In genomic region chr20:53738945-53739798, GRCh38 we compare ENCODE assay signal across 8 cellular contexts.
DNase-seq lines count a peak whose midpoint lies in the region; ATAC-seq, FAIRE-seq and TF ChIP-seq lines count a peak whose summit lies in the region.

No MANE protein-coding gene starts in this region.

- no peaks in the 10 kb centered on the region for H3K9me3 ChIP-seq in K562 (replicated peaks; ENCODE audit: control insufficient read depth, insufficient read depth, low read depth, low read length)
- H3K9me3 ChIP-seq in effector memory CD4-positive, alpha-beta T cell (ENCODE audit: control insufficient read depth, low read length), result no peaks in the 10 kb centered on the region

- DNase-seq in GM06990 (ENCODE audit: extremely low read depth, insufficient read length), result no peak
- DNase-seq in K562 (ENCODE audit: extremely low read depth in 1 of 4, low spot score in 3 of 4), result peak; percentile 49 to 75 (median 71)
- DNase-seq in osteocyte (ENCODE audit: extremely low spot score, unreplicated experiment), result no peak
- no peak for DNase-seq in foreskin fibroblast
- DNase-seq in activated effector memory CD4-positive, alpha-beta T cell treated with Interleukin-2 at 50 U/mL for 16 hours, result no peak
- DNase-seq in effector memory CD4-positive, alpha-beta T cell, result no peak

- H3K27me3 Mint-ChIP-seq in osteocyte (ENCODE audit: unreplicated experiment), result no peaks in the 10 kb centered on the region

- no peak for TF ChIP-seq EP300 in Ishikawa (IDR thresholded peaks at IDR 0.05; ENCODE audit: borderline replicate concordance)
- TF ChIP-seq EP300 in K562 (IDR thresholded peaks at IDR 0.05; ENCODE audit: low read length), result peak; percentile 27

- H3K9ac ChIP-seq in K562 (ENCODE audit: insufficient read depth in 1 of 2, low read depth in 2 of 2, low read length in 2 of 2), result peak overlapping the region; percentile 81 to 84; a peak in 3 of 4 replicates

- no peaks in the 10 kb centered on the region for H3K27me3 ChIP-seq in GM06990 (replicated peaks; ENCODE audit: control insufficient read depth, insufficient read depth, low read length)
- H3K27me3 ChIP-seq in K562 (ENCODE audit: control insufficient read depth in 2 of 2, insufficient read depth in 2 of 2, low read length in 2 of 2), result no peaks in the 10 kb centered on the region
- no peaks in the 10 kb centered on the region for H3K27me3 ChIP-seq in effector memory CD4-positive, alpha-beta T cell (replicated peaks; ENCODE audit: control insufficient read depth, insufficient read depth, low read length, poor library complexity, severe bottlenecking)

- no peaks in the 10 kb centered on the region for H3K79me2 ChIP-seq in K562 (ENCODE audit: control insufficient read depth, insufficient read depth, low read length)

- H3K9me1 ChIP-seq in K562 (ENCODE audit: control insufficient read depth, insufficient read depth, low read length), result no peaks in the 10 kb centered on the region

- H3K36me3 Mint-ChIP-seq in osteocyte (ENCODE audit: unreplicated experiment), result no peaks in the 10 kb centered on the region

- no peak for TF ChIP-seq POLR2A in K562 (conservative IDR thresholded peaks at IDR 0.05)

- TF ChIP-seq RAD21 in Ishikawa (IDR thresholded peaks at IDR 0.05; ENCODE audit: low read depth), result no peak
- TF ChIP-seq RAD21 in K562 (CRISPR knock-in tag; conservative IDR thresholded peaks at IDR 0.05 in 1 of 2, IDR thresholded peaks at IDR 0.05 in 1 of 2), result no peak

- FAIRE-seq in K562 (lab: Jason Lieb, UNC), result no peak

- H3K4me3 ChIP-seq in GM06990 (replicated peaks; ENCODE audit: low read depth, low read length) (peak overlapping the region; percentile 43), K562 (peak overlapping the region; percentile 25; the same call in 1 of the 2 replicates), foreskin fibroblast (ENCODE audit: low read depth in 1 of 2, low read length in 2 of 2) (peak overlapping the region in 1 of 2 donors; percentile 4)
- no peak overlapping the region for H3K4me3 ChIP-seq in effector memory CD4-positive, alpha-beta T cell (ENCODE audit: insufficient read depth, low read depth, low read length, poor library complexity, severe bottlenecking)

- H3K27ac ChIP-seq in K562 (ENCODE audit: extremely low read depth, low read depth, low read length), result peak overlapping the region; percentile 83
- no peak overlapping the region for H3K27ac ChIP-seq in effector memory CD4-positive, alpha-beta T cell (ENCODE audit: insufficient read depth, low read length, poor library complexity, severe bottlenecking)

- WGBS in K562 (ENCODE audit: insufficient coverage, low coverage, missing lambda C conversion rate), result 4% methylated on average over 11 of the region's 11 CpGs

- H3K4me1 Mint-ChIP-seq in osteocyte (ENCODE audit: unreplicated experiment), result peaks cover 70% of the 10 kb centered on the region

- TF ChIP-seq CTCF in GM06990 (IDR thresholded peaks at IDR 0.05; ENCODE audit: insufficient read depth, low read length, poor library complexity, severe bottlenecking) (no peak), K562 (IDR thresholded peaks at IDR 0.05 in 2 of 3, conservative IDR thresholded peaks at IDR 0.05 in 1 of 3; ENCODE audit: insufficient read depth in 2 of 3, low read depth in 1 of 3, low read length in 3 of 3) (no peak), osteocyte (IDR thresholded peaks at IDR 0.05) (no peak), foreskin fibroblast (IDR thresholded peaks at IDR 0.05; ENCODE audit: low read depth, low read length) (no peak)

- peak; percentile 36 for ATAC-seq in K562
- ATAC-seq in GM18498 (IDR thresholded peaks at IDR 0.05; ENCODE audit: unreplicated experiment), result no peak

- CTCF ChIA-PET in K562 (lab: Yijun Ruan, JAX; ENCODE audit: low intra/inter-chr PET ratio), result interaction anchor here (0.7 kb wide), 1 partner anchor 176 kb away, joined by 5 read pairs; no protein-coding TSS in a partner anchor

- in situ Hi-C loops in K562 (cut with MboI), result no loop called here

- no peaks in the 10 kb centered on the region for H4K20me1 ChIP-seq in K562 (replicated peaks; ENCODE audit: control insufficient read depth, insufficient read depth, low read length)

- H3K4me1 ChIP-seq in K562 (replicated peaks in 1 of 2; ENCODE audit: control insufficient read depth in 2 of 2, insufficient read depth in 2 of 2, low read length in 2 of 2), result peaks cover 7 to 45% of the 10 kb centered on the region in 2 experiments
- peaks cover 3% of the 10 kb centered on the region for H3K4me1 ChIP-seq in effector memory CD4-positive, alpha-beta T cell (ENCODE audit: control insufficient read depth, insufficient read depth, low read length, poor library complexity, severe bottlenecking)

- POLR2A ChIA-PET in K562 (lab: Yijun Ruan, JAX), result interaction anchor here (0.6 to 2.7 kb wide), 16 partner anchors 9 to 173 kb away, joined by 3 to 7 read pairs (median 3); partner anchors contain the start of gene ZNF217

- peak overlapping the region; percentile 96 for H2AFZ ChIP-seq in K562 (ENCODE audit: low read depth, low read length)

- BruUV-seq in K562 (replicated peaks; lab: Mats Ljungman, UMichigan), result TSS peak; percentile 76

- H3K9me3 Mint-ChIP-seq in osteocyte (ENCODE audit: unreplicated experiment), result no peaks in the 10 kb centered on the region

- intact Hi-C loops in K562 (cut with micrococcal nuclease), result loop anchor here (5.0 to 10.0 kb wide), 4 partner anchors 97 to 162 kb away; no protein-coding TSS in a partner anchor

- H3K4me2 ChIP-seq in K562 (ENCODE audit: insufficient read depth, low read length), result peak overlapping the region; percentile 81

- H3K27ac Mint-ChIP-seq in osteocyte (ENCODE audit: unreplicated experiment), result peak overlapping the region; percentile 97

- H3K36me3 ChIP-seq in GM06990 (ENCODE audit: control insufficient read depth, insufficient read depth, low read length) (no peaks in the 10 kb centered on the region), K562 (ENCODE audit: control insufficient read depth, insufficient read depth, low read length) (no peaks in the 10 kb centered on the region)
- H3K36me3 ChIP-seq in effector memory CD4-positive, alpha-beta T cell (ENCODE audit: control insufficient read depth, insufficient read depth, low read length), result no peaks in the 10 kb centered on the region

- peak overlapping the region; percentile 66 for H3K4me3 Mint-ChIP-seq in osteocyte (ENCODE audit: unreplicated experiment)

TF ChIP-seq in Ishikawa, 13 proteins besides CTCF, POLR2A, EP300 and RAD21:
- TF ChIP-seq EGR1 (IDR thresholded peaks at IDR 0.05), result peak; percentile 65
- TF ChIP-seq ZBTB7A (IDR thresholded peaks at IDR 0.05; ENCODE audit: low read depth), result no peak

TF ChIP-seq in K562, 482 proteins besides CTCF, POLR2A, EP300 and RAD21 (continues in another document):
- TF ChIP-seq NFE2 (IDR thresholded peaks at IDR 0.05; ENCODE audit: low read depth) (peak; percentile 50; the same call in 1 of the 2 replicates), POLR3G (IDR thresholded peaks at IDR 0.05; ENCODE audit: extremely low read depth, insufficient read length, insufficient replicate concordance) (no peak), SUPT5H (IDR thresholded peaks at IDR 0.05) (no peak), SOX6 (IDR thresholded peaks at IDR 0.05) (peak; percentile 77), ADNP (tag; IDR thresholded peaks at IDR 0.05) (0 out of 2 replicates have a peak, but pooled peaks have one; percentile 33), JUN (IDR thresholded peaks at IDR 0.05; ENCODE audit: borderline replicate concordance, low read depth, low read length) (0 out of 2 replicates have a peak, but pooled peaks have one; percentile 7), JUN (CRISPR knock-in tag; IDR thresholded peaks at IDR 0.05; ENCODE audit: borderline replicate concordance) (no peak), ZNF764 (CRISPR knock-in tag; IDR thresholded peaks at IDR 0.05; ENCODE audit: low read depth) (no peak), ZNF239 (CRISPR knock-in tag; IDR thresholded peaks at IDR 0.05) (no peak), EP400 (IDR thresholded peaks at IDR 0.05) (0 out of 2 replicates have a peak, but pooled peaks have one; percentile 7), BHLHE40 (IDR thresholded peaks at IDR 0.05; ENCODE audit: low read length) (no peak), FUS (optimal IDR thresholded peaks at IDR 0.05; ENCODE audit: low read depth, low read length) (no peak), ZNF785 (CRISPR knock-in tag; IDR thresholded peaks at IDR 0.05) (no peak), ETV1 (tag; conservative IDR thresholded peaks at IDR 0.05; ENCODE audit: low read depth) (no peak), ZKSCAN8 (CRISPR knock-in tag; IDR thresholded peaks at IDR 0.05) (peak; percentile 48; the same call in 1 of the 2 replicates), ZNF212 (CRISPR knock-in tag; IDR thresholded peaks at IDR 0.05) (no peak), E2F5 (CRISPR knock-in tag; IDR thresholded peaks at IDR 0.05) (no peak), EZH2 (IDR thresholded peaks at IDR 0.05; ENCODE audit: borderline replicate concordance, low read depth, low read length) (no peak), SMARCC2 (IDR thresholded peaks at IDR 0.05; ENCODE audit: low read depth) (no peak; the same call in none of the 2 replicates), BRD4 (IDR thresholded peaks at IDR 0.05) (no peak), SMAD1 (IDR thresholded peaks at IDR 0.05; ENCODE audit: low read depth, low read length, partially characterized antibody) (no peak), PHF8 (IDR thresholded peaks at IDR 0.05; ENCODE audit: borderline replicate concordance, low read length) (no peak), ZBED1 (IDR thresholded peaks at IDR 0.05) (no peak)
- TF ChIP-seq, protein P1, sequence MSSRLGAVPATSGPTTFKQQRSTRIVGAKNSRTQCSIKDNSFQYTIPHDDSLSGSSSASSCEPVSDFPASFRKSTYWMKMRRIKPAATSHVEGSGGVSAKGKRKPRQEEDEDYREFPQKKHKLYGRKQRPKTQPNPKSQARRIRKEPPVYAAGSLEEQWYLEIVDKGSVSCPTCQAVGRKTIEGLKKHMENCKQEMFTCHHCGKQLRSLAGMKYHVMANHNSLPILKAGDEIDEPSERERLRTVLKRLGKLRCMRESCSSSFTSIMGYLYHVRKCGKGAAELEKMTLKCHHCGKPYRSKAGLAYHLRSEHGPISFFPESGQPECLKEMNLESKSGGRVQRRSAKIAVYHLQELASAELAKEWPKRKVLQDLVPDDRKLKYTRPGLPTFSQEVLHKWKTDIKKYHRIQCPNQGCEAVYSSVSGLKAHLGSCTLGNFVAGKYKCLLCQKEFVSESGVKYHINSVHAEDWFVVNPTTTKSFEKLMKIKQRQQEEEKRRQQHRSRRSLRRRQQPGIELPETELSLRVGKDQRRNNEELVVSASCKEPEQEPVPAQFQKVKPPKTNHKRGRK (tag; IDR thresholded peaks at IDR 0.05), result no peak

Comparison
In these comparisons a context has a peak if more than half of its experiments do, and no peak if none do; other contexts are left out.
1. DNase-seq: peak in K562 (4 of 4); none in GM06990 (single experiment), osteocyte (single experiment), foreskin fibroblast (0 of 2), activated effector memory CD4-positive, alpha-beta T cell treated with Interleukin-2 at 50 U/mL for 16 hours (single experiment) and effector memory CD4-positive, alpha-beta T cell (0 of 3).